In genomic region chr16:46947900-46948547, GRCh38 we compare ENCODE assay signal across 8 cellular contexts. TPM values are rescaled to one million over a fixed set of nuclear protein-coding genes. Genes with fewer than 3 reads are reported as not detected.
DNase-seq lines count a peak whose midpoint lies in the region; FAIRE-seq and TF ChIP-seq lines count a peak whose summit lies in the region.

No MANE protein-coding gene starts in this region.

- TF ChIP-seq CTCF in HEK293 (tag by site-specific recombination; IDR thresholded peaks at IDR 0.05) (peak; percentile 49), fibroblast of the aortic adventitia (IDR thresholded peaks at IDR 0.05; ENCODE audit: insufficient read depth, low read length) (peak; percentile 63)

- no peaks in the 10 kb centered on the region for H3K36me3 ChIP-seq in HEK293 (ENCODE audit: control insufficient read depth in 2 of 2, insufficient read depth in 1 of 2, low read length in 2 of 2)

- H3K4me1 ChIP-seq in HEK293 (ENCODE audit: control insufficient read depth, insufficient read depth, low read length): no peaks in the 10 kb centered on the region

- no peaks in the 10 kb centered on the region for H3K9me3 ChIP-seq in HEK293 (ENCODE audit: control insufficient read depth, insufficient read depth, low read depth, low read length)

- H3K27ac ChIP-seq in HEK293 (ENCODE audit: extremely low read depth, low read depth, low read length): no peak overlapping the region

- DNase-seq in NCI-H446 (lab: John Stamatoyannopoulos, UW): peak; percentile 11 to 54
- DNase-seq in NCI-H446 treated with DMSO at 0.1 percent for 48 hours (lab: John Stamatoyannopoulos, UW): no peak
- peak; percentile 8 for DNase-seq in NCI-H1694 treated with DMSO at 0.1 percent for 48 hours (lab: John Stamatoyannopoulos, UW)
- DNase-seq in activated CD4-positive, alpha-beta memory T cell treated with anti-CD3 and anti-CD28 coated beads for 36 hours: peak; percentile 57
- DNase-seq in fibroblast of the aortic adventitia (ENCODE audit: low read depth): peak; percentile 63
- peak; percentile 3 for DNase-seq in skeletal muscle cell (ENCODE audit: low read depth)
- no peak for DNase-seq in frontal cortex (ENCODE audit: low spot score in 2 of 2)

- intact Hi-C loops in activated CD4-positive, alpha-beta memory T cell treated with anti-CD3 and anti-CD28 coated beads for 36 hours (cut with micrococcal nuclease): loop anchor here (2.0 to 5.0 kb wide), 2 partner anchors 624 to 1211 kb away; no protein-coding TSS in a partner anchor

- no peaks in the 10 kb centered on the region for H3K36me3 Mint-ChIP-seq in activated CD4-positive, alpha-beta memory T cell treated with anti-CD3 and anti-CD28 coated beads for 36 hours

- FAIRE-seq in frontal cortex (lab: Jason Lieb, UNC): no peak

- no peaks in the 10 kb centered on the region for H3K9me3 Mint-ChIP-seq in activated CD4-positive, alpha-beta memory T cell treated with anti-CD3 and anti-CD28 coated beads for 36 hours

- H3K27ac Mint-ChIP-seq in activated CD4-positive, alpha-beta memory T cell treated with anti-CD3 and anti-CD28 coated beads for 36 hours: peak overlapping the region; percentile 76

- CTCF ChIA-PET in HEK293 (lab: Yijun Ruan, JAX): interaction anchor here (0.5 to 3.6 kb wide), 15 partner anchors 9 to 1582 kb away, joined by 3 to 19 read pairs (median 4); no protein-coding TSS in a partner anchor
- CTCF ChIA-PET in activated CD4-positive, alpha-beta memory T cell treated with anti-CD3 and anti-CD28 coated beads for 36 hours (lab: Charles Lee): interaction anchor here (0.6 to 4.7 kb wide), 16 partner anchors 12 to 1217 kb away, joined by 3 to 30 read pairs (median 4); partner anchors contain the start of genes DNAJA2 and NETO2

- POLR2A ChIA-PET in HEK293 (lab: Yijun Ruan, JAX): no interaction called here
- POLR2A ChIA-PET in activated CD4-positive, alpha-beta memory T cell treated with anti-CD3 and anti-CD28 coated beads for 36 hours (lab: Charles Lee): interaction anchor here (0.6 to 4.6 kb wide), 2 partner anchors 26 to 60 kb away, joined by 4 to 36 read pairs; partner anchors contain the start of gene DNAJA2

- no peak overlapping the region for H3K4me3 Mint-ChIP-seq in activated CD4-positive, alpha-beta memory T cell treated with anti-CD3 and anti-CD28 coated beads for 36 hours

- no peaks in the 10 kb centered on the region for H3K27me3 Mint-ChIP-seq in activated CD4-positive, alpha-beta memory T cell treated with anti-CD3 and anti-CD28 coated beads for 36 hours

- peaks cover 34% of the 10 kb centered on the region for H3K4me1 Mint-ChIP-seq in activated CD4-positive, alpha-beta memory T cell treated with anti-CD3 and anti-CD28 coated beads for 36 hours (ENCODE audit: low read depth)

- no peak overlapping the region for H3K4me3 ChIP-seq in HEK293 (ENCODE audit: low read depth, low read length)
- no peak overlapping the region for H3K4me3 ChIP-seq in fibroblast of the aortic adventitia (ENCODE audit: low read depth, low read length)
- H3K4me3 ChIP-seq in skeletal muscle cell (ENCODE audit: low read depth, low read length): no peak overlapping the region

TF ChIP-seq in HEK293, 187 proteins besides CTCF, POLR2A, EP300 and RAD21:
- TF ChIP-seq FEZF1 (tag by site-specific recombination; IDR thresholded peaks at IDR 0.05): no peak
- TF ChIP-seq ZNF221 (tag by site-specific recombination; IDR thresholded peaks at IDR 0.05; ENCODE audit: borderline replicate concordance): no peak
- TF ChIP-seq KLF10 (tag by site-specific recombination; IDR thresholded peaks at IDR 0.05): no peak
- TF ChIP-seq ZNF624 (tag by site-specific recombination; IDR thresholded peaks at IDR 0.05): no peak
- TF ChIP-seq ZNF48 (tag by site-specific recombination; IDR thresholded peaks at IDR 0.05): no peak
- TF ChIP-seq ZNF549 (tag by site-specific recombination; IDR thresholded peaks at IDR 0.05): no peak
- no peak for TF ChIP-seq AEBP2 (tag by site-specific recombination; IDR thresholded peaks at IDR 0.05; ENCODE audit: borderline replicate concordance)
- no peak for TF ChIP-seq ZNF311 (tag by site-specific recombination; IDR thresholded peaks at IDR 0.05; ENCODE audit: borderline replicate concordance)
- peak; percentile 72 for TF ChIP-seq ZNF654 (tag by site-specific recombination; IDR thresholded peaks at IDR 0.05; ENCODE audit: low read depth)
- TF ChIP-seq ZNF530 (tag by site-specific recombination; IDR thresholded peaks at IDR 0.05; ENCODE audit: low read depth): no peak
- no peak for TF ChIP-seq ZNF366 (tag by site-specific recombination; conservative IDR thresholded peaks at IDR 0.05)
- 0 out of 2 replicates have a peak, but pooled peaks have one; percentile 44 for TF ChIP-seq ZNF660 (tag by site-specific recombination; IDR thresholded peaks at IDR 0.05)

RNA-seq across cellular contexts. Expression of gene DNAJA2, which starts 25.4 kb away (rescaled TPM):
- total RNA-seq in activated CD4-positive, alpha-beta memory T cell treated with anti-CD3 and anti-CD28 coated beads for 36 hours: 10 to 100 TPM; 78.9 to 80.6 TPM
- total RNA-seq in fibroblast of the aortic adventitia (ENCODE audit: low replicate concordance) (66.9 and 117 TPM in 2 replicates), frontal cortex (128 TPM)

Comparison
In these comparisons a context has a peak if more than half of its experiments do, and no peak if none do; other contexts are left out.
1. DNase-seq: peak in NCI-H446 (2 of 2), NCI-H1694 treated with DMSO at 0.1 percent for 48 hours (single experiment), activated CD4-positive, alpha-beta memory T cell treated with anti-CD3 and anti-CD28 coated beads for 36 hours (single experiment), fibroblast of the aortic adventitia (single experiment) and skeletal muscle cell (single experiment); none in NCI-H446 treated with DMSO at 0.1 percent for 48 hours (single experiment) and frontal cortex (0 of 2).